Comparison of ENCODE assay signal across 26 cellular contexts in the genomic region with DNA sequence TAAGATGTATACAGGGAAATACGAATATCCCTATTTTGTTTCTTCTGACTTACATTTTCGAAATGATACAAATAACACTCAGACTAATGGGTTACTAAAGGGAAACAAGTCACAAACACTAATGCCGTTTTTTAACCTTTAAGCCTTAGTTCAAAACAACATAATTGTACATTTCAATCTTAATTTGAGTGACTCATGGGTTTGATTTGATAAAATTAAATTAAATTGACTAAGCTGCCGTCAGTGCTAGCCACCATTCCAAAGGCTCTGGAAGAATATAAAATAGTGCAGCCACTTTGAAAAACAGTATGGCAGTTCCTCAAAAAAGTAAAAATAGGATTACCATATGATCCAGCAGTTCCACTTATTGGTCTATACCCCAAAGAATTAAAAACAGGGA.
"Had no signal": no experiment of that assay in that cellular context is flagged by ENCODE, and none has a peak within 500 bp of the region (broad histone marks: within the 10 kb centered on the region; RNA-seq: fewer than 3 reads in every experiment).

No MANE protein-coding gene starts in this region.

- H3K27ac ChIP-seq: stomach, suprapubic skin, testis, thoracic aorta, thyroid gland, tibial nerve, transverse colon, upper lobe of left lung, upper lobe of right lung, uterus, vagina had no signal

- H3K4me1 ChIP-seq: stomach, suprapubic skin, thyroid gland, transverse colon, upper lobe of left lung, upper lobe of right lung, uterus, vagina had no signal

- ATAC-seq: stimulated activated effector memory CD8-positive, alpha-beta T cell treated with anti-CD3 and anti-CD28 coated beads, Interleukin-12 subunit alpha, Interleukin-12 subunit beta, amount 100 ng/mL, for 72 hours; stimulated activated memory B cell treated with anti-CD40 and anti-IgM and Interleukin-4, amounts not matched to agents 10 μg/mL and 1 μg/mL and 100 μg/mL, for 72 hours; stimulated activated naive B cell treated with anti-CD40 and anti-IgM and Interleukin-4, amounts not matched to agents 10 μg/mL and 1 μg/mL and 100 μg/mL, for 72 hours; stimulated activated naive CD8-positive, alpha-beta T cell treated with anti-CD3 and anti-CD28 coated beads, Interleukin-15, amount 100 ng/mL, for 72 hours; stimulated activated naive CD8-positive, alpha-beta T cell treated with anti-CD3 and anti-CD28 coated beads, Interleukin-15, Interleukin-2, amounts not matched to agents 100 U/mL and 50 U/mL, for 24 hours; upper lobe of right lung had no signal

- H3K9me3 ChIP-seq: stomach, suprapubic skin, testis, thoracic aorta, thyroid gland, tibial artery, tibial nerve, transverse colon, upper lobe of left lung, upper lobe of right lung, uterus, vagina had no signal

- DNase-seq: stimulated activated CD4-positive, alpha-beta T cell treated with anti-CD3 and anti-CD28 coated beads, Interleukin-2, amount 100 ng/mL, for 48 hours; stimulated activated CD4-positive, alpha-beta T cell treated with anti-CD3 and anti-CD28 coated beads, Interleukin-4, amount 100 ng/mL, for 1 hour; stimulated activated CD4-positive, alpha-beta T cell treated with anti-CD3 and anti-CD28 coated beads, Interleukin-4, amount 100 ng/mL, for 24 hours; stimulated activated CD4-positive, alpha-beta T cell treated with anti-CD3 and anti-CD28 coated beads, Interleukin-4, amount 100 ng/mL, for 4 hours; stimulated activated CD8-positive, alpha-beta memory T cell treated with anti-CD3 and anti-CD28 coated beads, Interleukin-4, amount 100 ng/mL, for 48 hours; stimulated activated naive B cell treated with anti-CD40 and anti-IgM and Interleukin-4, amounts not matched to agents 10 μg/mL and 1 μg/mL and 100 μg/mL, for 72 hours; stimulated activated naive CD4-positive, alpha-beta T cell; stimulated activated naive CD4-positive, alpha-beta T cell treated with Interleukin-2 at 50 U/mL for 16 hours; stimulated activated naive CD8-positive, alpha-beta T cell treated with anti-CD3 and anti-CD28 coated beads, Interleukin-15, amount 100 ng/mL, for 72 hours; stimulated activated naive CD8-positive, alpha-beta T cell treated with anti-CD3 and anti-CD28 coated beads, Interleukin-15, Interleukin-2, amounts not matched to agents 100 U/mL and 50 U/mL, for 24 hours; stomach; substantia nigra; testis; thyroid gland; tibial artery; transverse colon; trophoblast cell; upper lobe of left lung; upper lobe of right lung; uterus had no signal

- H3K36me3 ChIP-seq: stomach, suprapubic skin, thoracic aorta, thyroid gland, tibial artery, tibial nerve, transverse colon, upper lobe of left lung, upper lobe of right lung, uterus, vagina had no signal

- H3K27me3 ChIP-seq: stomach, suprapubic skin, testis, thyroid gland, tibial artery, tibial nerve, transverse colon, upper lobe of left lung, upper lobe of right lung, uterus, vagina had no signal

- H3K4me3 ChIP-seq: stomach, suprapubic skin, testis, thoracic aorta, thyroid gland, tibial artery, tibial nerve, transverse colon, upper lobe of left lung, upper lobe of right lung, uterus, vagina had no signal
